ENCODE assay signal across 30 cellular contexts in the genomic region with DNA sequence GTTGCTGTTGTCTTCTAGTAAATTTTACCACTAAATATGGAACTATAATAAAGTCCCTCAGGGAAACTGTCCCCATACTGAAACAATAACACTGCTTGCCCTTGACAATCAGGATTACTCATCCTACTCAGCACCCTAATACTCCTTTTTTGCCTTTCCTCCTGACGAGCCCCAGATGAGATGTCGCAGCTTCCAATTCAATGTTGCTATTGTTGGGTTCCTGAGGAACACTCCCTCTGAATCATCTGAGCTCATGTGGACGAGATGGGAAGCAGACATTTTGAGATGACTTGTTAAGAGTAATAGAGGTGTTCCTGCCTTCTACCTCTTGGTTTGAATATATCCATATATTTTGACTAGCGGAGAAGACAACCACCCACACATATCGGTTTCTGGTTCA.
"Had no signal": no experiment of that assay in that cellular context is flagged by ENCODE, and none has a peak within 500 bp of the region (broad histone marks: within the 10 kb centered on the region; RNA-seq: fewer than 3 reads in every experiment).

No MANE protein-coding gene starts in this region.

- H3K27ac Mint-ChIP-seq: naive thymus-derived CD8-positive, alpha-beta T cell; nephron; stimulated activated naive B cell treated with anti-CD40 and anti-IgM and Interleukin-4, amounts not matched to agents 10 μg/mL and 1 μg/mL and 100 μg/mL, for 72 hours had no signal

- DNase-seq: kidney glomerular epithelial cell; left cardiac atrium; left lung; lower lobe of right lung; mammary epithelial cell; mesenchymal stem cell; naive thymus-derived CD8-positive, alpha-beta T cell; nucleus accumbens; pancreas; posterior cingulate gyrus; retina; right cardiac atrium; stimulated activated CD4-positive, alpha-beta T cell treated with anti-CD3 and anti-CD28 coated beads, Interleukin-12 subunit alpha, Interleukin-12 subunit beta, amount 100 ng/mL, for 4 hours; stimulated activated CD4-positive, alpha-beta T cell treated with anti-CD3 and anti-CD28 coated beads, Interleukin-15, amount 100 ng/mL, for 24 hours; stimulated activated CD4-positive, alpha-beta T cell treated with anti-CD3 and anti-CD28 coated beads, Interleukin-2, amount 100 ng/mL, for 24 hours; stimulated activated CD4-positive, alpha-beta T cell treated with anti-CD3 and anti-CD28 coated beads, Interleukin-4, amount 100 ng/mL, for 1 hour; stimulated activated naive B cell treated with anti-CD40 and anti-IgM and Interleukin-4, amounts not matched to agents 10 μg/mL and 1 μg/mL and 100 μg/mL, for 72 hours; stimulated activated naive CD8-positive, alpha-beta T cell treated with anti-CD3 and anti-CD28 coated beads, Interleukin-15, Interleukin-2, amounts not matched to agents 100 U/mL and 50 U/mL, for 24 hours; stomach; testis; thyroid gland; transverse colon; upper lobe of left lung had no signal

- H3K4me1 Mint-ChIP-seq: nephron, neural crest cell had no signal

- H3K27ac ChIP-seq: left lung, lower lobe of right lung, pancreas, prostate gland, skin epidermis, stomach, testis, thyroid gland, transverse colon, upper lobe of left lung, vagina had no signal

- H3K4me3 ChIP-seq: left lung, lower lobe of right lung, pancreas, prostate gland, skin epidermis, stomach, testis, thyroid gland, transverse colon, upper lobe of left lung, vagina had no signal

- H3K36me3 ChIP-seq: left lung, lower lobe of right lung, pancreas, prostate gland, stomach, thyroid gland, transverse colon, upper lobe of left lung, vagina had no signal

- H3K27me3 ChIP-seq: left lung, pancreas, stomach, testis, thyroid gland, transverse colon, upper lobe of left lung, vagina had no signal

- ATAC-seq: left cardiac atrium; left lung; lower lobe of right lung; naive thymus-derived CD8-positive, alpha-beta T cell; pancreas; right cardiac atrium; sciatic nerve; stimulated activated naive B cell treated with anti-CD40 and anti-IgM and Interleukin-4, amounts not matched to agents 10 μg/mL and 1 μg/mL and 100 μg/mL, for 72 hours; stimulated activated naive CD8-positive, alpha-beta T cell treated with anti-CD3 and anti-CD28 coated beads, Interleukin-15, Interleukin-2, amounts not matched to agents 100 U/mL and 50 U/mL, for 24 hours had no signal

- FAIRE-seq: keratinocyte, pancreas had no signal

- H3K4me3 Mint-ChIP-seq: naive thymus-derived CD8-positive, alpha-beta T cell; nephron; neural crest cell; stimulated activated naive B cell treated with anti-CD40 and anti-IgM and Interleukin-4, amounts not matched to agents 10 μg/mL and 1 μg/mL and 100 μg/mL, for 72 hours had no signal

- H3K9me3 ChIP-seq: left lung, lower lobe of right lung, pancreas, prostate gland, stomach, testis, thyroid gland, transverse colon, upper lobe of left lung, vagina had no signal

- H3K4me1 ChIP-seq: left lung, lower lobe of right lung, pancreas, prostate gland, stomach, testis, thyroid gland, transverse colon, upper lobe of left lung, vagina had no signal

- H3K36me3 Mint-ChIP-seq: naive thymus-derived CD8-positive, alpha-beta T cell; stimulated activated naive B cell treated with anti-CD40 and anti-IgM and Interleukin-4, amounts not matched to agents 10 μg/mL and 1 μg/mL and 100 μg/mL, for 72 hours had no signal

- H3K27me3 Mint-ChIP-seq: stimulated activated naive B cell treated with anti-CD40 and anti-IgM and Interleukin-4, amounts not matched to agents 10 μg/mL and 1 μg/mL and 100 μg/mL, for 72 hours had no signal

- H3K9me3 Mint-ChIP-seq: naive thymus-derived CD8-positive, alpha-beta T cell; nephron; stimulated activated naive B cell treated with anti-CD40 and anti-IgM and Interleukin-4, amounts not matched to agents 10 μg/mL and 1 μg/mL and 100 μg/mL, for 72 hours had no signal
